In the genomic region with DNA sequence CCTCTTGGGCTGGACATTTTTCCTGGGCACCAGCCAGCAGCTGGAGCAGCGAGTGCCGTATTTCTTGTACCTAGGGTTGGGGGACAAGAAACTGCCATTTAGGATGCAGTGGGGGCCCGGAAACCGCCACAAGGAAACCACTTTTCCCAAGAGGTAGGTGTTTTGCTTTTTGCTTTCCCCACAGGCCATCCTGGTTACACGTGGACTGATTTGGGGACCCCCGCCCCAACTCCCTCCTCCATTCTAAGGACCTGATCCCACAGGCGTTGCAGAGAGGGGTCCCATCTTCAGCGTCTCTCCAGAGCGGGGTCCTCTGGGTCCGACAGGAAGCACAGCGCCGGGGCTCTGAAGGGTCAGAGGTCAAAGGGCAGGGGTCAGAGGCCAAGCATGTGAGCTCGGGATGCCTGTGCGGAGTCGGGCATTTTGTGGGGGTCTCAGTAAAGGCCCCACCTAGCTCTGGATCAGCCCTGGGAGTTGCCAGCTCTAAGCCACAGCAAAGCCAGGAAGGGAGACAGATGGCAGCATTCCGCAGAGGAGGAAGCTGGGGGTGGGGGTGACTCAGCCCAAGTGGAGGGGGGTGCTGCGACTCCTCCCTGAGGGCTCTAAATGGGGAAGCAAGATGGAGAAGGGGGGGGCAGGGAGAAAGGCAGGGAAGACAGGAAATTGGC, we compare ENCODE assay signal across 12 cellular contexts. TPM values are rescaled to one million over a fixed set of nuclear protein-coding genes. Genes with fewer than 3 reads are reported as not detected.
A peak's percentile ranks its signal among the peaks of the same experiment; 100 is the strongest.
DNase-seq lines count a peak whose midpoint lies in the region; ATAC-seq and TF ChIP-seq lines count a peak whose summit lies in the region.
"Had no signal": no experiment of that assay in that cellular context is flagged by ENCODE, and none has a peak within 500 bp of the region (broad histone marks: within the 10 kb centered on the region; RNA-seq: fewer than 3 reads in every experiment).

No MANE protein-coding gene starts in this region.

- TF ChIP-seq CTCF in left ventricle myocardium inferior (IDR thresholded peaks at IDR 0.05; ENCODE audit: borderline replicate concordance) (no peak), upper lobe of right lung (IDR thresholded peaks at IDR 0.05) (no peak), endothelial cell (IDR thresholded peaks at IDR 0.05; ENCODE audit: unreplicated experiment) (no peak)

- DNase-seq in Right ventricle myocardium inferior (ENCODE audit: missing footprints) (peak; percentile 74), left ventricle myocardium inferior (no peak), head of caudate nucleus (peak; percentile 45 to 94 (median 78)), upper lobe of right lung (peak; percentile 82), endothelial cell (ENCODE audit: low spot score) (no peak)
- DNase-seq: ACHN; activated CD8-positive, alpha-beta memory T cell treated with anti-CD3 and anti-CD28 coated beads, Interleukin-2, amount 50 U/mL, for 48 hours; foreskin melanocyte had no signal

- H3K27me3 ChIP-seq in left ventricle myocardium inferior (ENCODE audit: low read depth), result peaks cover 24% of the 10 kb centered on the region
- no peaks in the 10 kb centered on the region for H3K27me3 ChIP-seq in upper lobe of right lung

- H3K36me3 Mint-ChIP-seq in endothelial cell (ENCODE audit: low read depth, unreplicated experiment), result peaks cover 8% of the 10 kb centered on the region
- H3K36me3 Mint-ChIP-seq: T-cell had no signal

- no peak overlapping the region for H3K4me3 Mint-ChIP-seq in endothelial cell (ENCODE audit: unreplicated experiment)
- H3K4me3 Mint-ChIP-seq: T-cell had no signal

- peaks cover 4% of the 10 kb centered on the region for H3K36me3 ChIP-seq in left ventricle myocardium inferior
- H3K36me3 ChIP-seq in upper lobe of right lung, result no peaks in the 10 kb centered on the region

- intact Hi-C loops in Right ventricle myocardium inferior (cut with DNase I) (no loop called here), left ventricle myocardium inferior (cut with micrococcal nuclease) (no loop called here), head of caudate nucleus (cut with DNase I) (no loop called here), upper lobe of right lung (cut with DNase I) (no loop called here)

- H3K4me1 Mint-ChIP-seq in endothelial cell (ENCODE audit: unreplicated experiment), result no peaks in the 10 kb centered on the region
- H3K4me1 Mint-ChIP-seq: T-cell had no signal

- no peak overlapping the region for H3K27ac Mint-ChIP-seq in endothelial cell (ENCODE audit: unreplicated experiment)
- H3K27ac Mint-ChIP-seq: T-cell had no signal

- H3K9me3 Mint-ChIP-seq in endothelial cell (ENCODE audit: unreplicated experiment), result no peaks in the 10 kb centered on the region
- H3K9me3 Mint-ChIP-seq: T-cell had no signal

- H3K27me3 Mint-ChIP-seq in endothelial cell (ENCODE audit: unreplicated experiment), result peaks cover 5% of the 10 kb centered on the region
- H3K27me3 Mint-ChIP-seq: T-cell had no signal

- H3K4me3 ChIP-seq in left ventricle myocardium inferior (no peak overlapping the region), upper lobe of right lung (no peak overlapping the region)

- H3K4me1 ChIP-seq in left ventricle myocardium inferior (no peaks in the 10 kb centered on the region), upper lobe of right lung (no peaks in the 10 kb centered on the region)

- ATAC-seq in Right ventricle myocardium inferior (peak; percentile 47), SK-N-SH treated with all-trans-retinoic acid at 6 μM for 48 hours (peak; percentile 41; the same call in 1 of the 3 replicates), upper lobe of right lung (peak; percentile 90), HG03175 (IDR thresholded peaks at IDR 0.05; ENCODE audit: unreplicated experiment) (no peak), HG03439 (IDR thresholded peaks at IDR 0.05; ENCODE audit: unreplicated experiment) (no peak)
- ATAC-seq: T-cell had no signal

- H3K27ac ChIP-seq in left ventricle myocardium inferior (replicated peaks), result no peak overlapping the region
- H3K27ac ChIP-seq in upper lobe of right lung, result no peak overlapping the region

- H3K9me3 ChIP-seq in left ventricle myocardium inferior (replicated peaks) (no peaks in the 10 kb centered on the region), upper lobe of right lung (no peaks in the 10 kb centered on the region)

TF ChIP-seq in SK-N-SH treated with all-trans-retinoic acid at 6 μM for 48 hours, 23 proteins besides CTCF, POLR2A, EP300 and RAD21 (continues in another document):
- TF ChIP-seq ZFP3 (CRISPR knock-in tag; IDR thresholded peaks at IDR 0.05) (no peak), ESRRG (CRISPR knock-in tag; IDR thresholded peaks at IDR 0.05) (no peak), PATZ1 (CRISPR knock-in tag; IDR thresholded peaks at IDR 0.05; ENCODE audit: borderline replicate concordance) (no peak), RARB (CRISPR knock-in tag; IDR thresholded peaks at IDR 0.05) (no peak), GLIS3 (CRISPR knock-in tag; IDR thresholded peaks at IDR 0.05) (no peak), OSR1 (CRISPR knock-in tag; IDR thresholded peaks at IDR 0.05) (no peak), CSDC2 (CRISPR knock-in tag; IDR thresholded peaks at IDR 0.05) (no peak), ZNF8 (CRISPR knock-in tag; IDR thresholded peaks at IDR 0.05) (no peak), PPARA (CRISPR knock-in tag; IDR thresholded peaks at IDR 0.05; ENCODE audit: borderline replicate concordance) (no peak), TOX (CRISPR knock-in tag; IDR thresholded peaks at IDR 0.05; ENCODE audit: borderline replicate concordance) (no peak)
- TF ChIP-seq, protein P1, sequence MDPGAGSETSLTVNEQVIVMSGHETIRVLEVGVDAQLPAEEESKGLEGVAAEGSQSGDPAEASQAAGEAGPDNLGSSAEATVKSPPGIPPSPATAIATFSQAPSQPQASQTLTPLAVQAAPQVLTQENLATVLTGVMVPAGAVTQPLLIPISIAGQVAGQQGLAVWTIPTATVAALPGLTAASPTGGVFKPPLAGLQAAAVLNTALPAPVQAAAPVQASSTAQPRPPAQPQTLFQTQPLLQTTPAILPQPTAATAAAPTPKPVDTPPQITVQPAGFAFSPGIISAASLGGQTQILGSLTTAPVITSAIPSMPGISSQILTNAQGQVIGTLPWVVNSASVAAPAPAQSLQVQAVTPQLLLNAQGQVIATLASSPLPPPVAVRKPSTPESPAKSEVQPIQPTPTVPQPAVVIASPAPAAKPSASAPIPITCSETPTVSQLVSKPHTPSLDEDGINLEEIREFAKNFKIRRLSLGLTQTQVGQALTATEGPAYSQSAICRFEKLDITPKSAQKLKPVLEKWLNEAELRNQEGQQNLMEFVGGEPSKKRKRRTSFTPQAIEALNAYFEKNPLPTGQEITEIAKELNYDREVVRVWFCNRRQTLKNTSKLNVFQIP (CRISPR knock-in tag; IDR thresholded peaks at IDR 0.05; ENCODE audit: borderline replicate concordance, low read depth), result no peak
- TF ChIP-seq, protein P2, sequence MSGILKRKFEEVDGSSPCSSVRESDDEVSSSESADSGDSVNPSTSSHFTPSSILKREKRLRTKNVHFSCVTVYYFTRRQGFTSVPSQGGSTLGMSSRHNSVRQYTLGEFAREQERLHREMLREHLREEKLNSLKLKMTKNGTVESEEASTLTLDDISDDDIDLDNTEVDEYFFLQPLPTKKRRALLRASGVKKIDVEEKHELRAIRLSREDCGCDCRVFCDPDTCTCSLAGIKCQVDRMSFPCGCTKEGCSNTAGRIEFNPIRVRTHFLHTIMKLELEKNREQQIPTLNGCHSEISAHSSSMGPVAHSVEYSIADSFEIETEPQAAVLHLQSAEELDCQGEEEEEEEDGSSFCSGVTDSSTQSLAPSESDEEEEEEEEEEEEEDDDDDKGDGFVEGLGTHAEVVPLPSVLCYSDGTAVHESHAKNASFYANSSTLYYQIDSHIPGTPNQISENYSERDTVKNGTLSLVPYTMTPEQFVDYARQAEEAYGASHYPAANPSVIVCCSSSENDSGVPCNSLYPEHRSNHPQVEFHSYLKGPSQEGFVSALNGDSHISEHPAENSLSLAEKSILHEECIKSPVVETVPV (CRISPR knock-in tag; IDR thresholded peaks at IDR 0.05), result no peak

RNA-seq across cellular contexts. Expression of gene ZGLP1, which starts 4.3 kb away (rescaled TPM):
- total RNA-seq in Right ventricle myocardium inferior, result 0.65 TPM
- total RNA-seq in left ventricle myocardium inferior, result 0.74 TPM
- total RNA-seq in upper lobe of right lung, result 3.8 TPM
- total RNA-seq in endothelial cell (ENCODE audit: unreplicated experiment), result 8.2 TPM

RNA-seq across cellular contexts. Expression of gene FDX2, which starts 10.5 kb away (rescaled TPM):
- total RNA-seq in Right ventricle myocardium inferior, result 20.1 TPM
- total RNA-seq in left ventricle myocardium inferior, result 17.4 TPM
- 19.2 TPM for total RNA-seq in upper lobe of right lung
- 18.9 TPM for total RNA-seq in endothelial cell (ENCODE audit: unreplicated experiment)

RNA-seq across cellular contexts. Expression of gene ICAM5, which starts 15.5 kb away (rescaled TPM):
- total RNA-seq in Right ventricle myocardium inferior (0.38 TPM), left ventricle myocardium inferior (0.49 TPM), upper lobe of right lung (18.3 TPM), endothelial cell (ENCODE audit: unreplicated experiment) (not detected)

RNA-seq across cellular contexts. Expression of gene ICAM4, which starts 18.5 kb away (rescaled TPM):
- 0.30 TPM for total RNA-seq in Right ventricle myocardium inferior
- total RNA-seq in left ventricle myocardium inferior, result 0.36 TPM
- total RNA-seq in upper lobe of right lung, result 11.1 TPM
- 0.36 TPM for total RNA-seq in endothelial cell (ENCODE audit: unreplicated experiment)

RNA-seq across cellular contexts. Expression of gene RAVER1, which starts 28.1 kb away (rescaled TPM):
- total RNA-seq in Right ventricle myocardium inferior (10.1 TPM), left ventricle myocardium inferior (11.1 TPM), upper lobe of right lung (25.4 TPM), endothelial cell (ENCODE audit: unreplicated experiment) (46.1 TPM)

Comparison
In these comparisons a context has a peak if more than half of its experiments do, and no peak if none do; other contexts are left out.
1. DNase-seq: peak in Right ventricle myocardium inferior (single experiment), head of caudate nucleus (42 of 42) and upper lobe of right lung (single experiment); none in left ventricle myocardium inferior (single experiment) and endothelial cell (single experiment).
2. ATAC-seq: peak in Right ventricle myocardium inferior (single experiment), SK-N-SH treated with all-trans-retinoic acid at 6 μM for 48 hours (single experiment) and upper lobe of right lung (single experiment); none in HG03175 (single experiment) and HG03439 (single experiment).
3. RNA of gene ICAM5, which starts 15.5 kb away (total RNA-seq): 18.3 TPM in upper lobe of right lung (single experiment); 0.49 TPM in left ventricle myocardium inferior (single experiment), 0.38 TPM in Right ventricle myocardium inferior (single experiment) and not detected in endothelial cell (single experiment); every median in the first group is over 10 times any median in the second.